ENCODE assay signal across 15 cellular contexts in the genomic region with DNA sequence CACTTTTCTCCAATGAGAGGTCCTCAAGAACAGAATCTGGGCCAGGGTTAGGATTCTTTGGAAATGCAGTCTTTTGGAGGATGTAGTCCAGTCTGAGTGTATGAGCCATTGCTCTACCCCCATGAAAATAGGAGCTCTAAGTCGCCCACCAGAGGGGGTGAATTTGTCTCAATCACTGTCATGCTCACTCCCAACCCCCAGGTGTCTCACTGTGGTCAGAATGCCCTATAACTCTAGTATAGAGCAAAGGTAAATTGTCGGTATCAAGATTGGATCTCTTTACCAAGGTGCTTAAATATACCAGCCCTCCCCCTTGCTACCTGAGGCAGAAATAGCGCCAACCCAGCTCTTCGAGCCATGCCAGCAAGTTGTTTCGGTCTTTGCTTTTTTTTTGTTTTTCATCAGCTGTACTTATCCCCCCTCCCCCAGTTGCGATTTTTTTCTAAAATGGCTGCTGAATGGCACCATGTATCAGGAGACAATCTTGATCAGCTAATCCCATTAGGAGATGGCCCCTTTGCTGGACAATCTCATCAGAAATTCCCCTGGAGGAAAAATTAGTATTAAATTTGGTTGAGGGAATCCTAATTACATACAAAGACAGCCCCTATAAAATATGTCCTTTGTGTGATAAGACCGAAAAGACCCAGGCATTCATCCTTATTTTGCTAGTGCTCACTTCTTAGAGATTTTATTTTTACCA.
A peak's percentile ranks its signal among the peaks of the same experiment; 100 is the strongest.
DNase-seq lines count a peak whose midpoint lies in the region; ATAC-seq, FAIRE-seq and TF ChIP-seq lines count a peak whose summit lies in the region.
"Had no signal": no experiment of that assay in that cellular context is flagged by ENCODE, and none has a peak within 500 bp of the region (broad histone marks: within the 10 kb centered on the region; RNA-seq: fewer than 3 reads in every experiment).

No MANE protein-coding gene starts in this region.

- TF ChIP-seq POLR2A in A549 (IDR thresholded peaks at IDR 0.05; ENCODE audit: low read length) = no peak

- no peak overlapping the region for H3K4me3 ChIP-seq in A549
- H3K4me3 ChIP-seq in GM12864 (ENCODE audit: low read depth, low read length) = no peak overlapping the region
- no peak overlapping the region for H3K4me3 ChIP-seq in endodermal cell (ENCODE audit: low read length)
- H3K4me3 ChIP-seq: GM23248 had no signal

- 23% methylated on average over 7 of the region's 7 CpGs for WGBS in A549 (ENCODE audit: missing lambda C conversion rate)
- whole genome bisulfite sequencing in endodermal cell (ENCODE audit: insufficient coverage in 1 of 2, insufficient read length in 1 of 2), 2 experiments = 76 to 78% methylated on average over 5 to 7 of the region's 7 CpGs

- ATAC-seq in A549 (peak; percentile 59 to 82; a peak in 5 of 6 replicates), GM19395 (IDR thresholded peaks at IDR 0.05; ENCODE audit: unreplicated experiment) (no peak), HG03159 (IDR thresholded peaks at IDR 0.05; ENCODE audit: unreplicated experiment) (no peak), HG03521 (IDR thresholded peaks at IDR 0.05; ENCODE audit: unreplicated experiment) (no peak)
- no peak for ATAC-seq in CD4-positive, alpha-beta T cell (ENCODE audit: poor library complexity)

- no peak for TF ChIP-seq EP300 in A549 (IDR thresholded peaks at IDR 0.05)

- no peak for FAIRE-seq in A549 (lab: Jason Lieb, UNC)

- TF ChIP-seq RAD21 in A549 (conservative IDR thresholded peaks at IDR 0.05 in 1 of 2, IDR thresholded peaks at IDR 0.05 in 1 of 2) = no peak

- peaks cover 11% of the 10 kb centered on the region for H3K9me3 Mint-ChIP-seq in endodermal cell
- no peaks in the 10 kb centered on the region for H3K9me3 Mint-ChIP-seq in CD4-positive, alpha-beta T cell

- H3K36me3 ChIP-seq in endodermal cell (ENCODE audit: control insufficient read depth, insufficient read depth, low read length) = no peaks in the 10 kb centered on the region

- H3K4me1 Mint-ChIP-seq in endodermal cell = peaks cover 6% of the 10 kb centered on the region
- no peaks in the 10 kb centered on the region for H3K4me1 Mint-ChIP-seq in CD4-positive, alpha-beta T cell (ENCODE audit: low read depth)

- POLR2A ChIA-PET in A549 (lab: Yijun Ruan, JAX) = no interaction called here
- POLR2A ChIA-PET in CD4-positive, alpha-beta T cell (lab: Charles Lee) = no interaction called here

- H3K27ac Mint-ChIP-seq in endodermal cell = no peak overlapping the region
- no peak overlapping the region for H3K27ac Mint-ChIP-seq in CD4-positive, alpha-beta T cell

- DNase-seq in A549 (ENCODE audit: low read depth in 1 of 2, low spot score in 1 of 2) = peak in 1 of 2 experiments; percentile 19
- DNase-seq in GM12864 (ENCODE audit: low read depth) = no peak
- DNase-seq in NCI-H82 treated with DMSO at 0.1 percent for 48 hours (lab: John Stamatoyannopoulos, UW; ENCODE audit: unreplicated experiment) = peak; percentile 27
- DNase-seq in endodermal cell = peak; percentile 87
- DNase-seq in CD4-positive, alpha-beta T cell = no peak
- DNase-seq: anterior cingulate cortex; erythroblast; GM23248; NCI-H2081 treated with DMSO at 0.1 percent for 48 hours; occipital lobe; stimulated activated CD4-positive, alpha-beta T cell treated with anti-CD3 and anti-CD28 coated beads, Interleukin-4, amount 100 ng/mL, for 1 hour; SW 1271 had no signal

- TF ChIP-seq CTCF in A549 (IDR thresholded peaks at IDR 0.05) (no peak), GM12864 (IDR thresholded peaks at IDR 0.05; ENCODE audit: low read depth, low read length, missing control alignments) (peak; percentile 40), endodermal cell (conservative IDR thresholded peaks at IDR 0.05) (peak; percentile 93)
- TF ChIP-seq CTCF in CD4-positive, alpha-beta T cell (IDR thresholded peaks at IDR 0.05) = no peak

- H3K4me1 ChIP-seq in A549 = no peaks in the 10 kb centered on the region
- H3K4me1 ChIP-seq in endodermal cell (ENCODE audit: control insufficient read depth, insufficient read depth, low read length) = no peaks in the 10 kb centered on the region

- H3K27ac ChIP-seq in A549 = no peak overlapping the region
- H3K27ac ChIP-seq in endodermal cell (ENCODE audit: low read depth, low read length) = no peak overlapping the region
- H3K27ac ChIP-seq in CD4-positive, alpha-beta T cell (ENCODE audit: low read depth, low read length) = no peak overlapping the region
- H3K27ac ChIP-seq: GM23248 had no signal

- H3K27me3 Mint-ChIP-seq in endodermal cell (ENCODE audit: insufficient read depth) = peaks cover 14% of the 10 kb centered on the region
- peaks cover 13% of the 10 kb centered on the region for H3K27me3 Mint-ChIP-seq in CD4-positive, alpha-beta T cell

- CTCF ChIA-PET in A549 (lab: Yijun Ruan, JAX) = interaction anchor here (0.6 kb wide), 1 partner anchor 395 kb away, joined by 3 read pairs; no protein-coding TSS in a partner anchor
- CTCF ChIA-PET in CD4-positive, alpha-beta T cell (lab: Charles Lee) = no interaction called here

- no peaks in the 10 kb centered on the region for H3K27me3 ChIP-seq in endodermal cell (ENCODE audit: control insufficient read depth, insufficient read depth, low read length, poor library complexity, severe bottlenecking)
- H3K27me3 ChIP-seq in CD4-positive, alpha-beta T cell (ENCODE audit: control insufficient read depth, insufficient read depth, low read length) = no peaks in the 10 kb centered on the region

- intact Hi-C loops in CD4-positive, alpha-beta T cell (cut with DNase I, micrococcal nuclease) = no loop called here

- no peak overlapping the region for H3K9ac ChIP-seq in endodermal cell (ENCODE audit: extremely low read depth, low read length, poor library complexity, severe bottlenecking)
- H3K9ac ChIP-seq: GM23248 had no signal

- no peak overlapping the region for H3K4me3 Mint-ChIP-seq in endodermal cell
- H3K4me3 Mint-ChIP-seq in CD4-positive, alpha-beta T cell = no peak overlapping the region

- no peak overlapping the region for H3K4me2 ChIP-seq in A549

- no peaks in the 10 kb centered on the region for H3K36me3 Mint-ChIP-seq in endodermal cell (ENCODE audit: low read depth)
- no peaks in the 10 kb centered on the region for H3K36me3 Mint-ChIP-seq in CD4-positive, alpha-beta T cell (ENCODE audit: low read depth)

- H3K9me3 ChIP-seq in A549 (no peaks in the 10 kb centered on the region), endodermal cell (ENCODE audit: control insufficient read depth, low read length) (no peaks in the 10 kb centered on the region)
- no peaks in the 10 kb centered on the region for H3K9me3 ChIP-seq in CD4-positive, alpha-beta T cell (ENCODE audit: control insufficient read depth, low read length)

TF ChIP-seq in A549, 52 proteins besides CTCF, POLR2A, EP300 and RAD21:
- no peak for TF ChIP-seq CHD4 (IDR thresholded peaks at IDR 0.05; ENCODE audit: borderline replicate concordance)
- TF ChIP-seq, protein P1, sequence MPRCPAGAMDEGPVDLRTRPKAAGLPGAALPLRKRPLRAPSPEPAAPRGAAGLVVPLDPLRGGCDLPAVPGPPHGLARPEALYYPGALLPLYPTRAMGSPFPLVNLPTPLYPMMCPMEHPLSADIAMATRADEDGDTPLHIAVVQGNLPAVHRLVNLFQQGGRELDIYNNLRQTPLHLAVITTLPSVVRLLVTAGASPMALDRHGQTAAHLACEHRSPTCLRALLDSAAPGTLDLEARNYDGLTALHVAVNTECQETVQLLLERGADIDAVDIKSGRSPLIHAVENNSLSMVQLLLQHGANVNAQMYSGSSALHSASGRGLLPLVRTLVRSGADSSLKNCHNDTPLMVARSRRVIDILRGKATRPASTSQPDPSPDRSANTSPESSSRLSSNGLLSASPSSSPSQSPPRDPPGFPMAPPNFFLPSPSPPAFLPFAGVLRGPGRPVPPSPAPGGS (IDR thresholded peaks at IDR 0.05) = no peak
- no peak for TF ChIP-seq CHD2 (IDR thresholded peaks at IDR 0.05; ENCODE audit: low read length, partially characterized antibody)
- TF ChIP-seq CEBPB (IDR thresholded peaks at IDR 0.05) = no peak
- no peak for TF ChIP-seq RFX5 (IDR thresholded peaks at IDR 0.05)
- TF ChIP-seq MYC (IDR thresholded peaks at IDR 0.05; ENCODE audit: borderline replicate concordance, low read length) = no peak
- no peak for TF ChIP-seq ZC3H11A (IDR thresholded peaks at IDR 0.05)
- no peak for TF ChIP-seq RNF2 (IDR thresholded peaks at IDR 0.05; ENCODE audit: borderline replicate concordance, low read depth)
- no peak for TF ChIP-seq HOXB13 (CRISPR knock-in tag; IDR thresholded peaks at IDR 0.05; ENCODE audit: low read depth)
- no peak for TF ChIP-seq FOXS1 (CRISPR knock-in tag; IDR thresholded peaks at IDR 0.05)
- no peak for TF ChIP-seq CBX8 (IDR thresholded peaks at IDR 0.05)
- no peak for TF ChIP-seq KDM1A (IDR thresholded peaks at IDR 0.05; ENCODE audit: low read depth)
- no peak for TF ChIP-seq SMC3 (IDR thresholded peaks at IDR 0.05)
- TF ChIP-seq, protein P2, sequence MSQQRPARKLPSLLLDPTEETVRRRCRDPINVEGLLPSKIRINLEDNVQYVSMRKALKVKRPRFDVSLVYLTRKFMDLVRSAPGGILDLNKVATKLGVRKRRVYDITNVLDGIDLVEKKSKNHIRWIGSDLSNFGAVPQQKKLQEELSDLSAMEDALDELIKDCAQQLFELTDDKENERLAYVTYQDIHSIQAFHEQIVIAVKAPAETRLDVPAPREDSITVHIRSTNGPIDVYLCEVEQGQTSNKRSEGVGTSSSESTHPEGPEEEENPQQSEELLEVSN (IDR thresholded peaks at IDR 0.05; ENCODE audit: borderline replicate concordance, low read depth) = no peak
- no peak for TF ChIP-seq RCOR1 (IDR thresholded peaks at IDR 0.05; ENCODE audit: low read depth, low read length)
- no peak for TF ChIP-seq NPAS2 (CRISPR knock-in tag; IDR thresholded peaks at IDR 0.05; ENCODE audit: borderline replicate concordance)
- no peak for TF ChIP-seq ESRRA (IDR thresholded peaks at IDR 0.05; ENCODE audit: borderline replicate concordance, low read length)
- TF ChIP-seq TP53 (CRISPR knock-in tag; IDR thresholded peaks at IDR 0.05) = no peak
- TF ChIP-seq PHF8 (IDR thresholded peaks at IDR 0.05; ENCODE audit: borderline replicate concordance, low read depth) = no peak
- TF ChIP-seq, protein P3, sequence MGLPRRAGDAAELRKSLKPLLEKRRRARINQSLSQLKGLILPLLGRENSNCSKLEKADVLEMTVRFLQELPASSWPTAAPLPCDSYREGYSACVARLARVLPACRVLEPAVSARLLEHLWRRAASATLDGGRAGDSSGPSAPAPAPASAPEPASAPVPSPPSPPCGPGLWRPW (IDR thresholded peaks at IDR 0.05) = no peak

Comparison
In these comparisons a context has a peak if more than half of its experiments do, and no peak if none do; other contexts are left out.
1. ATAC-seq: peak in A549 (2 of 2); none in GM19395 (single experiment), HG03159 (single experiment), HG03521 (single experiment) and CD4-positive, alpha-beta T cell (single experiment).
2. DNase-seq: peak in NCI-H82 treated with DMSO at 0.1 percent for 48 hours (single experiment) and endodermal cell (single experiment); none in GM12864 (single experiment) and CD4-positive, alpha-beta T cell (0 of 10).
3. CTCF ChIP-seq: peak in GM12864 (single experiment) and endodermal cell (single experiment); none in A549 (single experiment) and CD4-positive, alpha-beta T cell (single experiment).